Comparison of ENCODE assay signal across 16 cellular contexts in genomic region chr11:84260862-84261261, GRCh38.
"Had no signal": no experiment of that assay in that cellular context is flagged by ENCODE, and none has a peak within 500 bp of the region (broad histone marks: within the 10 kb centered on the region; RNA-seq: fewer than 3 reads in every experiment).

No MANE protein-coding gene starts in this region.

- H3K36me3 Mint-ChIP-seq: natural killer cell treated with Interleukin-12 subunit alpha and Interleukin-12 subunit beta and Interleukin-15 and Interleukin-18, amount 100 ng/mL, for 72 hours had no signal

- DNase-seq: activated CD4-positive, CD25-positive, alpha-beta regulatory T cell treated with anti-CD3 and anti-CD28 coated beads, Interleukin-2, amount 50 U/mL, for 72 hours; activated CD8-positive, alpha-beta memory T cell treated with anti-CD3 and anti-CD28 coated beads, Interleukin-2, amount 50 U/mL, for 48 hours; activated CD8-positive, alpha-beta T cell treated with anti-CD3 and anti-CD28 coated beads for 36 hours; activated naive CD8-positive, alpha-beta T cell treated with anti-CD3 and anti-CD28 coated beads, Interleukin-2, amount 50 U/mL, for 24 hours; body of pancreas; cerebellar nuclear complex; foreskin fibroblast; left ventricle myocardium inferior; mesenchymal stem cell; nucleus accumbens; right cardiac atrium; stimulated activated CD4-positive, alpha-beta T cell treated with anti-CD3 and anti-CD28 coated beads, Interleukin-12 subunit alpha, Interleukin-12 subunit beta, amount 100 ng/mL, for 4 hours; stimulated activated naive CD4-positive, alpha-beta T cell; testis; upper lobe of right lung had no signal

- H3K27me3 Mint-ChIP-seq: activated CD8-positive, alpha-beta T cell treated with anti-CD3 and anti-CD28 coated beads for 36 hours; activated naive CD8-positive, alpha-beta T cell treated with anti-CD3 and anti-CD28 coated beads, Interleukin-2, amount 50 U/mL, for 24 hours; natural killer cell treated with Interleukin-12 subunit alpha and Interleukin-12 subunit beta and Interleukin-15 and Interleukin-18, amount 100 ng/mL, for 72 hours had no signal

- H3K4me1 Mint-ChIP-seq: activated naive CD8-positive, alpha-beta T cell treated with anti-CD3 and anti-CD28 coated beads, Interleukin-2, amount 50 U/mL, for 24 hours had no signal

- H3K4me3 Mint-ChIP-seq: activated CD8-positive, alpha-beta T cell treated with anti-CD3 and anti-CD28 coated beads for 36 hours; activated naive CD8-positive, alpha-beta T cell treated with anti-CD3 and anti-CD28 coated beads, Interleukin-2, amount 50 U/mL, for 24 hours; natural killer cell treated with Interleukin-12 subunit alpha and Interleukin-12 subunit beta and Interleukin-15 and Interleukin-18, amount 100 ng/mL, for 72 hours had no signal

- H3K27me3 ChIP-seq: body of pancreas, testis, upper lobe of right lung had no signal

- H3K4me3 ChIP-seq: body of pancreas, left ventricle myocardium inferior, testis, upper lobe of right lung had no signal

- H3K27ac ChIP-seq: body of pancreas, left ventricle myocardium inferior, testis, upper lobe of right lung had no signal

- H3K27ac Mint-ChIP-seq: activated CD8-positive, alpha-beta T cell treated with anti-CD3 and anti-CD28 coated beads for 36 hours; activated naive CD8-positive, alpha-beta T cell treated with anti-CD3 and anti-CD28 coated beads, Interleukin-2, amount 50 U/mL, for 24 hours; natural killer cell treated with Interleukin-12 subunit alpha and Interleukin-12 subunit beta and Interleukin-15 and Interleukin-18, amount 100 ng/mL, for 72 hours had no signal
